In the genomic region with DNA sequence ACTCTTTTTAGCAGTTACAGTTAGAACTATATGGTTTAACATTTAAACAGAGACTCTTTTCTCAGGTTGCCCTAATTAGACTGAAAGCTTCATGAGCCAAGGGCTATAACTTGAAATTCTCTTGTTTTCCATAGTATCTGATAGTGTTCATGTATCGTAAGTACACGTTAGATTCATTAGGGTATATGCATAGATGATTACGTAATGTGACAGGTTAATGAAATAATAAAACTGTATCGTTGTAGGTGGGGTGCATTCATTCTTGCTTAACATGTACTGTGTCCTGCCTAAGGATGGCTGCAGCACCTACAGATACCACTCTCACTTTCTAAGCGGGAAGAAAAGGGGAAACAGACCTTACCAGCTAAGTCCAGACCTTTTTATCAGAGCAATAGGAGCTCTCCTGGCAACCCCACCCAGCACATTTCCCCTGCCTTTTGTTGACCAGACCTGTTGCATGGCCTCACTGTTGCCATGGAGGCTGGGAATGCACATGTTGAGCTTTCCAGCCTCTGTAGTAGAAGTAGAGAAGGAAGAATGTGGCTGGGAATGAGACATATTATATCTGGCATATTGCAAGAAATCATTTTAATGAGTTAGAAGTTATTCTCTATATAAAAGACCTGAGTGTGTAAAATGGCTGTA, we compare ENCODE assay signal across 1 cellular context.
TF ChIP-seq lines count a peak whose summit lies in the region.

No MANE protein-coding gene starts in this region.

TF ChIP-seq in GM23338, 12 proteins besides CTCF, POLR2A, EP300 and RAD21:
- no peak for TF ChIP-seq ZNF331 (CRISPR knock-in tag; IDR thresholded peaks at IDR 0.05; ENCODE audit: low read depth)
- no peak for TF ChIP-seq NANOG (IDR thresholded peaks at IDR 0.05; ENCODE audit: borderline replicate concordance)
